In the genomic region with DNA sequence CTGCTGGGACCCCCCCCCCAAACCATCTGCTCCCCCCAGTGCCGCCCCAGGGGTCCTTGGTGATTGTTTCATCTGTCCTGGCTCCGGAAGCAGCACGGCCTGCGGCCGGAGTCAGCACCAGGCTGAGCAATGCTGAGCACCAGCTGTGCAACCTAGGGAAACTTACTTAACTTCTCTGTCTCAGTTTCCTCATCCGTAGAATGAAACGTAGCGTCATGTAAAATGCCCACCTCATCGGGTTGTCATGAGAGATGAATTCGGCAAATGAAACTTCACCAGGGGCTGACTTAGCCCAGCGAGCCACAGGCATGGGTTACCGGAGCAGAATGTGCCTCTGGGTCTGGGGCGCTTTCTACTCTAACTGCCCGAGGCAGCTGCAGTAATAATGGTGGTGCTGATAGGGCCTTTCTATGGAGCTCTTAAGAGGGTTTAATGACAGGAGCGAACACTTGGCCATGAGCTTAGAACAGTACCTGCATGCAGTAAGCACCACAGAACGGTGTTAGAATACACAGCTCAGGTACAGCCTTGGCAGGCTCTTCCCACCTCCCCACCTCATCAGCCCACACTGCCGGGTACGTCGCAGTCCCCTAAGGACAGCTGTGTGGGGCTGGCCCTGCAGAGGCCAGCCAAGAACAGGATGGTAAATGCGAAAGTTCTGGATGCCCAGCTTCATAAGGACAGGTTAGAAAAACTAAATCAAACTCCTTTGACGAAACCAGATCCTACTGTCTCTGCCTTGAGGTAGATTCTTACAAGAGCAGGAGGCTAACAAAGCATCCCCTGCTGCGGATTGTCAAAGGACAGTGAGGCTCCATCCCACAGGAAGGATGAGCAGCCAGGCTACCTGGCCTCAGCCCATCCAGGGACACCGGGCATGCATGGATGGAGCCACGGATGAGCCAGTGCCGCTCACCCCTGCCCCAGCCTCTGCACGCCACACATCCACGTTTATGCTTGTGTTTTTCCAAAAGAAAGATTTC, we compare ENCODE assay signal across 1 cellular context.
A peak's percentile ranks its signal among the peaks of the same experiment; 100 is the strongest.
TF ChIP-seq lines count a peak whose summit lies in the region.

No MANE protein-coding gene starts in this region.

TF ChIP-seq in H1, 55 proteins besides CTCF, POLR2A, EP300 and RAD21 (continued from another document):
- TF ChIP-seq, protein P1, sequence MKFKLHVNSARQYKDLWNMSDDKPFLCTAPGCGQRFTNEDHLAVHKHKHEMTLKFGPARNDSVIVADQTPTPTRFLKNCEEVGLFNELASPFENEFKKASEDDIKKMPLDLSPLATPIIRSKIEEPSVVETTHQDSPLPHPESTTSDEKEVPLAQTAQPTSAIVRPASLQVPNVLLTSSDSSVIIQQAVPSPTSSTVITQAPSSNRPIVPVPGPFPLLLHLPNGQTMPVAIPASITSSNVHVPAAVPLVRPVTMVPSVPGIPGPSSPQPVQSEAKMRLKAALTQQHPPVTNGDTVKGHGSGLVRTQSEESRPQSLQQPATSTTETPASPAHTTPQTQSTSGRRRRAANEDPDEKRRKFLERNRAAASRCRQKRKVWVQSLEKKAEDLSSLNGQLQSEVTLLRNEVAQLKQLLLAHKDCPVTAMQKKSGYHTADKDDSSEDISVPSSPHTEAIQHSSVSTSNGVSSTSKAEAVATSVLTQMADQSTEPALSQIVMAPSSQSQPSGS (IDR thresholded peaks at IDR 0.05; ENCODE audit: low read length), result no peak
- TF ChIP-seq KDM4A (IDR thresholded peaks at IDR 0.05; ENCODE audit: low read depth, low read length, severe bottlenecking) (no peak), PHF8 (conservative IDR thresholded peaks at IDR 0.05; ENCODE audit: low read depth, low read length) (no peak), CHD7 (IDR thresholded peaks at IDR 0.05; ENCODE audit: insufficient replicate concordance, low read length) (no peak), ATF3 (IDR thresholded peaks at IDR 0.05; ENCODE audit: insufficient read depth, low read depth, low read length) (no peak), YY1 (IDR thresholded peaks at IDR 0.05; ENCODE audit: low read depth, low read length) (no peak), ASH2L (IDR thresholded peaks at IDR 0.05; ENCODE audit: low read length) (peak; percentile 21), SIN3A (conservative IDR thresholded peaks at IDR 0.05 in 1 of 2, IDR thresholded peaks at IDR 0.05 in 1 of 2; ENCODE audit: low read depth in 1 of 2, low read length in 2 of 2) (no peak; a peak in 1 of 4 replicates), USF2 (IDR thresholded peaks at IDR 0.05; ENCODE audit: low read length) (no peak), FOSL1 (IDR thresholded peaks at IDR 0.05; ENCODE audit: insufficient read depth, low read depth, low read length) (no peak), KDM1A (IDR thresholded peaks at IDR 0.05; ENCODE audit: borderline replicate concordance, low read length) (peak; percentile 81; the same call in 1 of the 2 replicates), TAF7 (optimal IDR thresholded peaks at IDR 0.05; ENCODE audit: borderline replicate concordance, low read depth, low read length) (no peak), BCL11A (IDR thresholded peaks at IDR 0.05; ENCODE audit: low read depth in 2 of 2, low read length in 2 of 2) (no peak), SP2 (IDR thresholded peaks at IDR 0.05; ENCODE audit: low read length) (no peak), SUZ12 (IDR thresholded peaks at IDR 0.05; ENCODE audit: low read length) (no peak), SAP30 (IDR thresholded peaks at IDR 0.05; ENCODE audit: insufficient read depth, insufficient replicate concordance, low read length) (peak; percentile 24)
